17 cellular contexts compared by ENCODE assay signal in the genomic region with DNA sequence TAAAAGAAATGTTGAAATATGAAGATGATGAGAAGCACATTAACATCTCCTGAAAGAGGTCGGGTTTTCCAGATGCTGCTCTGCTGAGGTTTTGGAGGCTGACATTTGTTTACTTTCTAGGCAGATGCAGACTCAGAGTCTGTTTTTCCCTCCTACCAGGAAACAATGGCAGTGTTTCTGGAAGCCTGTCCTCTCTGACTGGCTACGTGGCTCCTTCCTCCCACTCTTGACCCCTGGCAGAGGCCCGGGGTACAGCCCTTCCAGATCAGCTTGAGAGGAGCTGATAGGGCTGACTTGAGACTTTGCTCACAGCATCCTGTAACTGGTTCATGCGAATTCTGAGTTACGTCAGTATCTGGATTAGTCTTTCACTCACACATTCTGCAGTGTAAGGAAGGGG. TPM values are rescaled to one million over a fixed set of nuclear protein-coding genes. Genes with fewer than 3 reads are reported as not detected.
DNase-seq lines count a peak whose midpoint lies in the region; ATAC-seq, FAIRE-seq and TF ChIP-seq lines count a peak whose summit lies in the region.
"Had no signal": no experiment of that assay in that cellular context is flagged by ENCODE, and none has a peak within 500 bp of the region (broad histone marks: within the 10 kb centered on the region; RNA-seq: fewer than 3 reads in every experiment).

No MANE protein-coding gene starts in this region.

- no peak overlapping the region for H3K4me3 Mint-ChIP-seq in activated T-cell treated with anti-CD3 and anti-CD28 coated beads, Interleukin-2, amount 50 U/mL, for 72 hours
- no peak overlapping the region for H3K4me3 Mint-ChIP-seq in stimulated activated naive B cell treated with anti-CD40 and anti-IgM and Interleukin-4, amounts not matched to agents 10 μg/mL and 1 μg/mL and 100 μg/mL, for 72 hours

- H3K9ac ChIP-seq in kidney (ENCODE audit: low read length in 2 of 2): no peak overlapping the region
- H3K9ac ChIP-seq: SK-N-SH had no signal

- intact Hi-C loops in kidney (cut with DNase I): no loop called here

- no peaks in the 10 kb centered on the region for H3K27me3 Mint-ChIP-seq in activated T-cell treated with anti-CD3 and anti-CD28 coated beads, Interleukin-2, amount 50 U/mL, for 72 hours (ENCODE audit: low read depth)
- no peaks in the 10 kb centered on the region for H3K27me3 Mint-ChIP-seq in stimulated activated naive B cell treated with anti-CD40 and anti-IgM and Interleukin-4, amounts not matched to agents 10 μg/mL and 1 μg/mL and 100 μg/mL, for 72 hours

- no peak for ATAC-seq in activated T-cell treated with anti-CD3 and anti-CD28 coated beads, Interleukin-2, amount 50 U/mL, for 72 hours (replicated peaks in 1 of 2)
- ATAC-seq in stimulated activated naive B cell treated with anti-CD40 and anti-IgM and Interleukin-4, amounts not matched to agents 10 μg/mL and 1 μg/mL and 100 μg/mL, for 72 hours (replicated peaks): no peak
- no peak for ATAC-seq in GM19397 (IDR thresholded peaks at IDR 0.05; ENCODE audit: unreplicated experiment)
- no peak for ATAC-seq in HG02884 (IDR thresholded peaks at IDR 0.05; ENCODE audit: unreplicated experiment)

- H3K27ac ChIP-seq in kidney (ENCODE audit: low read depth in 2 of 2, low read length in 2 of 2): peak overlapping the region; percentile 34 to 71
- H3K27ac ChIP-seq: brain microvascular endothelial cell, neutrophil, thyroid gland had no signal

- peak overlapping the region; percentile 41 for H3K27ac Mint-ChIP-seq in activated T-cell treated with anti-CD3 and anti-CD28 coated beads, Interleukin-2, amount 50 U/mL, for 72 hours
- H3K27ac Mint-ChIP-seq in stimulated activated naive B cell treated with anti-CD40 and anti-IgM and Interleukin-4, amounts not matched to agents 10 μg/mL and 1 μg/mL and 100 μg/mL, for 72 hours: peak overlapping the region; percentile 56

- no peaks in the 10 kb centered on the region for H3K4me1 ChIP-seq in kidney (ENCODE audit: control insufficient read depth in 1 of 2, insufficient read depth in 1 of 2, low read depth in 1 of 2, low read length in 2 of 2)
- H3K4me1 ChIP-seq: HAP-1 had no signal

- peaks cover 34 to 74% of the 10 kb centered on the region in 2 donors for H3K36me3 Mint-ChIP-seq in activated T-cell treated with anti-CD3 and anti-CD28 coated beads, Interleukin-2, amount 50 U/mL, for 72 hours (ENCODE audit: insufficient read depth in 2 of 2)
- H3K36me3 Mint-ChIP-seq in stimulated activated naive B cell treated with anti-CD40 and anti-IgM and Interleukin-4, amounts not matched to agents 10 μg/mL and 1 μg/mL and 100 μg/mL, for 72 hours: peaks cover 35 to 59% of the 10 kb centered on the region in 2 donors

- TF ChIP-seq CTCF in kidney (IDR thresholded peaks at IDR 0.05; ENCODE audit: borderline replicate concordance, extremely low read depth, insufficient read depth): no peak

- peaks cover 96% of the 10 kb centered on the region for H3K4me1 Mint-ChIP-seq in activated T-cell treated with anti-CD3 and anti-CD28 coated beads, Interleukin-2, amount 50 U/mL, for 72 hours (ENCODE audit: low read depth)
- H3K4me1 Mint-ChIP-seq in stimulated activated naive B cell treated with anti-CD40 and anti-IgM and Interleukin-4, amounts not matched to agents 10 μg/mL and 1 μg/mL and 100 μg/mL, for 72 hours: peaks cover 13 to 23% of the 10 kb centered on the region in 2 donors

- no peaks in the 10 kb centered on the region for H3K36me3 ChIP-seq in kidney (ENCODE audit: control insufficient read depth in 1 of 2, insufficient read depth in 2 of 2, low read length in 2 of 2)
- H3K36me3 ChIP-seq: brain microvascular endothelial cell, HAP-1, neutrophil, thyroid gland had no signal

- peaks cover 0 to 2% of the 10 kb centered on the region in 2 donors for H3K9me3 Mint-ChIP-seq in activated T-cell treated with anti-CD3 and anti-CD28 coated beads, Interleukin-2, amount 50 U/mL, for 72 hours
- H3K9me3 Mint-ChIP-seq in stimulated activated naive B cell treated with anti-CD40 and anti-IgM and Interleukin-4, amounts not matched to agents 10 μg/mL and 1 μg/mL and 100 μg/mL, for 72 hours: peaks cover 4% of the 10 kb centered on the region in 2 donors

- H3K4me3 ChIP-seq in kidney (ENCODE audit: low read length in 2 of 2): no peak overlapping the region
- H3K4me3 ChIP-seq: HAP-1, smooth muscle cell, thyroid gland had no signal

- FAIRE-seq in kidney (lab: Jason Lieb, UNC): no peak

- DNase-seq in activated T-cell treated with anti-CD3 and anti-CD28 coated beads, Interleukin-2, amount 50 U/mL, for 72 hours: no peak
- DNase-seq in activated T-cell treated with anti-CD3 and anti-CD28 coated beads for 4 hours (no peak), amniotic epithelial cell (ENCODE audit: low read depth) (peak; percentile 34), kidney (no peak), HUDEP-2 (lab: John Stamatoyannopoulos, UW; ENCODE audit: unreplicated experiment in 76 of 76) (no peak)
- DNase-seq in stimulated activated naive B cell treated with anti-CD40 and anti-IgM and Interleukin-4, amounts not matched to agents 10 μg/mL and 1 μg/mL and 100 μg/mL, for 72 hours: no peak
- DNase-seq: activated effector memory CD4-positive, alpha-beta T cell treated with Interleukin-2 at 50 U/mL for 16 hours; brain microvascular endothelial cell; NCI-H1417; NCI-H446 treated with DMSO at 0.1 percent for 48 hours; SK-N-SH; thyroid gland had no signal

- H3K9me3 ChIP-seq in kidney (ENCODE audit: control insufficient read depth in 1 of 2, low read length in 2 of 2): no peaks in the 10 kb centered on the region
- H3K9me3 ChIP-seq: HAP-1, neutrophil, SK-N-SH, thyroid gland had no signal

RNA-seq across cellular contexts. Expression of a gene that starts 41.1 kb away (rescaled TPM):
- total RNA-seq in activated T-cell treated with anti-CD3 and anti-CD28 coated beads, Interleukin-2, amount 50 U/mL, for 72 hours: 10 to 100 TPM; 23.7 to 30.0 TPM
- total RNA-seq in kidney: 13.9 TPM
- polyA plus RNA-seq in kidney (ENCODE audit: insufficient read depth, low read depth, low replicate concordance): 6.8 TPM

RNA-seq across cellular contexts. Expression of a gene that starts 43.7 kb away (rescaled TPM):
- 1,000 to 10,000 TPM in 1 of 2 donors, 100 to 1,000 TPM in 1; 848 to 1,110 TPM for total RNA-seq in activated T-cell treated with anti-CD3 and anti-CD28 coated beads, Interleukin-2, amount 50 U/mL, for 72 hours
- total RNA-seq in kidney: 11.9 TPM
- 0.54 TPM for polyA plus RNA-seq in kidney (ENCODE audit: insufficient read depth, low read depth, low replicate concordance)
- total RNA-seq: smooth muscle cell had no signal
- polyA plus RNA-seq: SK-N-SH, smooth muscle cell had no signal

Comparison
In these comparisons a context has a peak if more than half of its experiments do, and no peak if none do; other contexts are left out.
1. RNA of a gene that starts 43.7 kb away (total RNA-seq): 848 to 1,110 TPM in activated T-cell treated with anti-CD3 and anti-CD28 coated beads, Interleukin-2, amount 50 U/mL, for 72 hours; 11.9 TPM in kidney (single experiment); every median in the first group is over 10 times any median in the second.